In the genomic region with DNA sequence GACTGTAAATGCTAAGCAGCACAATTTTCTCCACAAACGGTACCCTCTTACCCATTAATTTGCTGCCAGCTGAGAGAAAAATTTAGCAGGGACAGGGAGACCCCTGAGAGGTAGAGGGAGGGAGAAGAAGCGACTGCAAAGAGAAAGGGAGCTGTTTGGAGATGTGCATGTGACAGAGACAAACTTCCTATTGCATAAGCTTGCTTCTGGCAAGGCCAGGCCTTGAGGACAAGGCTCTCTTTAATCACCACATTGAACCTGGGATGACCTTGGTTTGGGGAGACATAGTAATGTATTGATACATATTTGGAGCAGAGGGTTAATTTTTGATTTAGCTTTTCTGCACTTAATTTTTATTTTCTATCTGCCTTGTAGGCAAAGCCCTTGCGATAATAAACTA, we compare ENCODE assay signal across 1 cellular context.
TF ChIP-seq lines count a peak whose summit lies in the region.

No MANE protein-coding gene starts in this region.

TF ChIP-seq in K562, 482 proteins besides CTCF, POLR2A, EP300 and RAD21 (continued from another document):
- TF ChIP-seq, protein P1, sequence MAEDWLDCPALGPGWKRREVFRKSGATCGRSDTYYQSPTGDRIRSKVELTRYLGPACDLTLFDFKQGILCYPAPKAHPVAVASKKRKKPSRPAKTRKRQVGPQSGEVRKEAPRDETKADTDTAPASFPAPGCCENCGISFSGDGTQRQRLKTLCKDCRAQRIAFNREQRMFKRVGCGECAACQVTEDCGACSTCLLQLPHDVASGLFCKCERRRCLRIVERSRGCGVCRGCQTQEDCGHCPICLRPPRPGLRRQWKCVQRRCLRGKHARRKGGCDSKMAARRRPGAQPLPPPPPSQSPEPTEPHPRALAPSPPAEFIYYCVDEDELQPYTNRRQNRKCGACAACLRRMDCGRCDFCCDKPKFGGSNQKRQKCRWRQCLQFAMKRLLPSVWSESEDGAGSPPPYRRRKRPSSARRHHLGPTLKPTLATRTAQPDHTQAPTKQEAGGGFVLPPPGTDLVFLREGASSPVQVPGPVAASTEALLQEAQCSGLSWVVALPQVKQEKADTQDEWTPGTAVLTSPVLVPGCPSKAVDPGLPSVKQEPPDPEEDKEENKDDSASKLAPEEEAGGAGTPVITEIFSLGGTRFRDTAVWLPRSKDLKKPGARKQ (CRISPR knock-in tag; IDR thresholded peaks at IDR 0.05), result no peak
- TF ChIP-seq RBM34 (IDR thresholded peaks at IDR 0.05; ENCODE audit: borderline replicate concordance, insufficient read depth, low read length) (no peak), ILF3 (IDR thresholded peaks at IDR 0.05; ENCODE audit: borderline replicate concordance) (no peak), CBFA2T3 (IDR thresholded peaks at IDR 0.05) (no peak), CXXC5 (CRISPR knock-in tag; IDR thresholded peaks at IDR 0.05) (peak; percentile 33; the same call in 1 of the 2 replicates), ZNF124 (CRISPR knock-in tag; IDR thresholded peaks at IDR 0.05) (no peak), NFE2 (IDR thresholded peaks at IDR 0.05; ENCODE audit: low read depth) (no peak), PML (IDR thresholded peaks at IDR 0.05; ENCODE audit: low read length) (no peak), NFE2L1 (tag; IDR thresholded peaks at IDR 0.05; ENCODE audit: borderline replicate concordance, low read depth) (no peak), RFX1 (IDR thresholded peaks at IDR 0.05) (no peak), KHSRP (IDR thresholded peaks at IDR 0.05) (no peak), RUNX1 (IDR thresholded peaks at IDR 0.05; ENCODE audit: low read depth) (no peak), RBFOX2 (IDR thresholded peaks at IDR 0.05; ENCODE audit: low read depth, low read length) (no peak), ZFP1 (CRISPR knock-in tag; IDR thresholded peaks at IDR 0.05) (no peak), THRAP3 (IDR thresholded peaks at IDR 0.05; ENCODE audit: borderline replicate concordance) (no peak), FOSL1 (tag; conservative IDR thresholded peaks at IDR 0.05) (no peak), U2AF2 (optimal IDR thresholded peaks at IDR 0.05; ENCODE audit: low read depth, low read length) (no peak), POLR2H (tag; IDR thresholded peaks at IDR 0.05; ENCODE audit: low read depth) (peak; percentile 26; the same call in 1 of the 2 replicates), STAT5B (CRISPR knock-in tag; IDR thresholded peaks at IDR 0.05) (no peak), NR3C1 (CRISPR knock-in tag; IDR thresholded peaks at IDR 0.05) (no peak), CHD4 (IDR thresholded peaks at IDR 0.05; ENCODE audit: insufficient read depth, insufficient replicate concordance, low read depth, low read length, poor library complexity, severe bottlenecking) (no peak), HMG20A (CRISPR knock-in tag; conservative IDR thresholded peaks at IDR 0.05) (no peak), ZBED1 (IDR thresholded peaks at IDR 0.05) (no peak), ZNF780A (CRISPR knock-in tag; IDR thresholded peaks at IDR 0.05) (no peak)
- TF ChIP-seq, protein P2, sequence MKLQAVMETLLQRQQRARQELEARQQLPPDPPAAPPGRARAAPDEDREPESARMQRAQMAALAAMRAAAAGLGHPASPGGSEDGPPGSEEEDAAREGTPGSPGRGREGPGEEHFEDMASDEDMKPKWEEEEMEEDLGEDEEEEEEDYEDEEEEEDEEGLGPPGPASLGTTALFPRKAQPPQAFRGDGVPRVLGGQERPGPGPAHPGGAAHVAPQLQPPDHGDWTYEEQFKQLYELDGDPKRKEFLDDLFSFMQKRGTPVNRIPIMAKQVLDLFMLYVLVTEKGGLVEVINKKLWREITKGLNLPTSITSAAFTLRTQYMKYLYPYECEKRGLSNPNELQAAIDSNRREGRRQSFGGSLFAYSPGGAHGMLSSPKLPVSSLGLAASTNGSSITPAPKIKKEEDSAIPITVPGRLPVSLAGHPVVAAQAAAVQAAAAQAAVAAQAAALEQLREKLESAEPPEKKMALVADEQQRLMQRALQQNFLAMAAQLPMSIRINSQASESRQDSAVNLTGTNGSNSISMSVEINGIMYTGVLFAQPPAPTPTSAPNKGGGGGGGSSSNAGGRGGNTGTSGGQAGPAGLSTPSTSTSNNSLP (IDR thresholded peaks at IDR 0.05; ENCODE audit: borderline replicate concordance, low read depth, low read length), result no peak
- TF ChIP-seq, protein P3, sequence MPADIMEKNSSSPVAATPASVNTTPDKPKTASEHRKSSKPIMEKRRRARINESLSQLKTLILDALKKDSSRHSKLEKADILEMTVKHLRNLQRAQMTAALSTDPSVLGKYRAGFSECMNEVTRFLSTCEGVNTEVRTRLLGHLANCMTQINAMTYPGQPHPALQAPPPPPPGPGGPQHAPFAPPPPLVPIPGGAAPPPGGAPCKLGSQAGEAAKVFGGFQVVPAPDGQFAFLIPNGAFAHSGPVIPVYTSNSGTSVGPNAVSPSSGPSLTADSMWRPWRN (IDR thresholded peaks at IDR 0.05; ENCODE audit: low read depth), result no peak
- TF ChIP-seq, protein P4, sequence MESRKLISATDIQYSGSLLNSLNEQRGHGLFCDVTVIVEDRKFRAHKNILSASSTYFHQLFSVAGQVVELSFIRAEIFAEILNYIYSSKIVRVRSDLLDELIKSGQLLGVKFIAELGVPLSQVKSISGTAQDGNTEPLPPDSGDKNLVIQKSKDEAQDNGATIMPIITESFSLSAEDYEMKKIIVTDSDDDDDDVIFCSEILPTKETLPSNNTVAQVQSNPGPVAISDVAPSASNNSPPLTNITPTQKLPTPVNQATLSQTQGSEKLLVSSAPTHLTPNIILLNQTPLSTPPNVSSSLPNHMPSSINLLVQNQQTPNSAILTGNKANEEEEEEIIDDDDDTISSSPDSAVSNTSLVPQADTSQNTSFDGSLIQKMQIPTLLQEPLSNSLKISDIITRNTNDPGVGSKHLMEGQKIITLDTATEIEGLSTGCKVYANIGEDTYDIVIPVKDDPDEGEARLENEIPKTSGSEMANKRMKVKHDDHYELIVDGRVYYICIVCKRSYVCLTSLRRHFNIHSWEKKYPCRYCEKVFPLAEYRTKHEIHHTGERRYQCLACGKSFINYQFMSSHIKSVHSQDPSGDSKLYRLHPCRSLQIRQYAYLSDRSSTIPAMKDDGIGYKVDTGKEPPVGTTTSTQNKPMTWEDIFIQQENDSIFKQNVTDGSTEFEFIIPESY (CRISPR knock-in tag; IDR thresholded peaks at IDR 0.05), result no peak
- TF ChIP-seq, protein P5, sequence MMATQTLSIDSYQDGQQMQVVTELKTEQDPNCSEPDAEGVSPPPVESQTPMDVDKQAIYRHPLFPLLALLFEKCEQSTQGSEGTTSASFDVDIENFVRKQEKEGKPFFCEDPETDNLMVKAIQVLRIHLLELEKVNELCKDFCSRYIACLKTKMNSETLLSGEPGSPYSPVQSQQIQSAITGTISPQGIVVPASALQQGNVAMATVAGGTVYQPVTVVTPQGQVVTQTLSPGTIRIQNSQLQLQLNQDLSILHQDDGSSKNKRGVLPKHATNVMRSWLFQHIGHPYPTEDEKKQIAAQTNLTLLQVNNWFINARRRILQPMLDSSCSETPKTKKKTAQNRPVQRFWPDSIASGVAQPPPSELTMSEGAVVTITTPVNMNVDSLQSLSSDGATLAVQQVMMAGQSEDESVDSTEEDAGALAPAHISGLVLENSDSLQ (IDR thresholded peaks at IDR 0.05), result peak; percentile 49
